Comparison of ENCODE assay signal across 21 cellular contexts in the genomic region with DNA sequence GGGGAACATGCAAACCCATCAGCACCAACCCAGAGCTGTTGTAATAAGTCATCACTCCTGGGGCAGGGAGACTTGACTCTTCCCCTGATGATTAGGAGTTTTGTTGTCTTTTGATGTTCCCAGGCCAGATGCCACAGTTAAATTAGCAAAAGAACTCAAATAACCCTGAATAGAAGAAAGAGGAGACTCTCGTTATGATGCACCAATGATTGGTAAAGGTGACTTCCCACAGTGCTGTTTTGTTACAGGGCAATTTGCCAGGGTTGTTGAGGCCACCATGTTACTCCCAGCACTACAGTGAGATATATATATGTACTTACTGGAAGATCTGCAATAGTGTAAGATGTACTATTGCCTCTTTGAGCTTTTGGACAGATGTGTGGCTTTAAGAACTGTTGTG. TPM values are rescaled to one million over a fixed set of nuclear protein-coding genes. Genes with fewer than 3 reads are reported as not detected.
"Had no signal": no experiment of that assay in that cellular context is flagged by ENCODE, and none has a peak within 500 bp of the region (broad histone marks: within the 10 kb centered on the region; RNA-seq: fewer than 3 reads in every experiment).

No MANE protein-coding gene starts in this region.

- H3K27ac ChIP-seq: gastroesophageal sphincter, hepatocyte, left ventricle myocardium inferior, testis, transverse colon had no signal

- H3K36me3 Mint-ChIP-seq: activated naive CD4-positive, alpha-beta T cell treated with anti-CD3 and anti-CD28 coated beads, Interleukin-2, amount 50 U/mL, for 24 hours; brain had no signal

- H3K9me3 Mint-ChIP-seq: activated naive CD4-positive, alpha-beta T cell treated with anti-CD3 and anti-CD28 coated beads, Interleukin-2, amount 50 U/mL, for 24 hours; nephron had no signal

- DNase-seq: activated CD4-positive, alpha-beta T cell treated with anti-CD3 and anti-CD28 coated beads for 1 hour; activated CD8-positive, alpha-beta T cell treated with anti-CD3 and anti-CD28 coated beads, Interleukin-2, amount 10 ng/mL, durations not matched to agents 7 days and 5 days; activated gamma-delta T cell; aorta; cortex of kidney; islet precursor cell; left ventricle myocardium inferior; posterior cingulate gyrus; right cardiac atrium; spleen; stimulated activated naive CD4-positive, alpha-beta T cell treated with Interleukin-2 at 50 U/mL for 16 hours; testis; transverse colon had no signal

- H3K4me2 ChIP-seq: hepatocyte had no signal

- ATAC-seq: gastroesophageal sphincter, right cardiac atrium had no signal

- H2AFZ ChIP-seq: hepatocyte had no signal

- H3K27me3 ChIP-seq: hepatocyte, testis, transverse colon had no signal

- H3K4me1 Mint-ChIP-seq: brain, nephron had no signal

- H3K4me3 ChIP-seq: gastroesophageal sphincter, hepatocyte, left ventricle myocardium inferior, lung, testis, transverse colon had no signal

- H3K4me1 ChIP-seq: gastroesophageal sphincter, testis had no signal

- H3K36me3 ChIP-seq: gastroesophageal sphincter, left ventricle myocardium inferior, spleen, transverse colon had no signal

- FAIRE-seq: endothelial cell of umbilical vein, urothelium cell line had no signal

- H3K27ac Mint-ChIP-seq: brain, nephron had no signal

- H3K79me2 ChIP-seq: hepatocyte had no signal

- H3K4me3 Mint-ChIP-seq: brain, nephron had no signal

- H3K9me3 ChIP-seq: gastroesophageal sphincter, left ventricle myocardium inferior, spleen, testis, transverse colon had no signal

- H3K27me3 Mint-ChIP-seq: activated naive CD4-positive, alpha-beta T cell treated with anti-CD3 and anti-CD28 coated beads, Interleukin-2, amount 50 U/mL, for 24 hours had no signal

RNA-seq across cellular contexts. Expression of gene CLIC6, which starts 29.5 kb away (rescaled TPM):
- total RNA-seq: endothelial cell of umbilical vein had no signal
- polyA plus RNA-seq: endothelial cell of umbilical vein had no signal
